ENCODE assay signal across 1 cellular context in the genomic region with DNA sequence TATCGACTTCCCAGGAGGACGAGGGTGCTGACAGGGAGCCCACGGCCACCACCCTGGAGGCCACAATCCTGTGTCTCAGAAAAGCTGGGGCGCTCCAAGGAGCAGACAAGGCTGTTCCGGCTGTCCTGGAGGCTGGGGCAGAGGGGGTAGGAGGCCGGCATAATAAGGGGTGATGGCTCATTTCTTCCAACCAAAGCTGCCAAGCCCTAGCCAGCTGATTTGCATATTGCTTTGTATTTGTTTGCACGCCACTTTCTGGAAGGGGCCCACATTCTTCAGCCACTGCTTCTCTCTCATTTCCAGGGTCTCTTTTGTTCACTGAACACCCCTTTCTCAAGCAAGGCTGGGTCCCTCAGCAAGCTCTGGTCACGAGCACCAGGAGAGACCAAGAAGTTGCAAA.
TF ChIP-seq lines count a peak whose summit lies in the region.

No MANE protein-coding gene starts in this region.

TF ChIP-seq in GM23338, 12 proteins besides CTCF, POLR2A, EP300 and RAD21 (continued from another document):
- TF ChIP-seq, protein P1, sequence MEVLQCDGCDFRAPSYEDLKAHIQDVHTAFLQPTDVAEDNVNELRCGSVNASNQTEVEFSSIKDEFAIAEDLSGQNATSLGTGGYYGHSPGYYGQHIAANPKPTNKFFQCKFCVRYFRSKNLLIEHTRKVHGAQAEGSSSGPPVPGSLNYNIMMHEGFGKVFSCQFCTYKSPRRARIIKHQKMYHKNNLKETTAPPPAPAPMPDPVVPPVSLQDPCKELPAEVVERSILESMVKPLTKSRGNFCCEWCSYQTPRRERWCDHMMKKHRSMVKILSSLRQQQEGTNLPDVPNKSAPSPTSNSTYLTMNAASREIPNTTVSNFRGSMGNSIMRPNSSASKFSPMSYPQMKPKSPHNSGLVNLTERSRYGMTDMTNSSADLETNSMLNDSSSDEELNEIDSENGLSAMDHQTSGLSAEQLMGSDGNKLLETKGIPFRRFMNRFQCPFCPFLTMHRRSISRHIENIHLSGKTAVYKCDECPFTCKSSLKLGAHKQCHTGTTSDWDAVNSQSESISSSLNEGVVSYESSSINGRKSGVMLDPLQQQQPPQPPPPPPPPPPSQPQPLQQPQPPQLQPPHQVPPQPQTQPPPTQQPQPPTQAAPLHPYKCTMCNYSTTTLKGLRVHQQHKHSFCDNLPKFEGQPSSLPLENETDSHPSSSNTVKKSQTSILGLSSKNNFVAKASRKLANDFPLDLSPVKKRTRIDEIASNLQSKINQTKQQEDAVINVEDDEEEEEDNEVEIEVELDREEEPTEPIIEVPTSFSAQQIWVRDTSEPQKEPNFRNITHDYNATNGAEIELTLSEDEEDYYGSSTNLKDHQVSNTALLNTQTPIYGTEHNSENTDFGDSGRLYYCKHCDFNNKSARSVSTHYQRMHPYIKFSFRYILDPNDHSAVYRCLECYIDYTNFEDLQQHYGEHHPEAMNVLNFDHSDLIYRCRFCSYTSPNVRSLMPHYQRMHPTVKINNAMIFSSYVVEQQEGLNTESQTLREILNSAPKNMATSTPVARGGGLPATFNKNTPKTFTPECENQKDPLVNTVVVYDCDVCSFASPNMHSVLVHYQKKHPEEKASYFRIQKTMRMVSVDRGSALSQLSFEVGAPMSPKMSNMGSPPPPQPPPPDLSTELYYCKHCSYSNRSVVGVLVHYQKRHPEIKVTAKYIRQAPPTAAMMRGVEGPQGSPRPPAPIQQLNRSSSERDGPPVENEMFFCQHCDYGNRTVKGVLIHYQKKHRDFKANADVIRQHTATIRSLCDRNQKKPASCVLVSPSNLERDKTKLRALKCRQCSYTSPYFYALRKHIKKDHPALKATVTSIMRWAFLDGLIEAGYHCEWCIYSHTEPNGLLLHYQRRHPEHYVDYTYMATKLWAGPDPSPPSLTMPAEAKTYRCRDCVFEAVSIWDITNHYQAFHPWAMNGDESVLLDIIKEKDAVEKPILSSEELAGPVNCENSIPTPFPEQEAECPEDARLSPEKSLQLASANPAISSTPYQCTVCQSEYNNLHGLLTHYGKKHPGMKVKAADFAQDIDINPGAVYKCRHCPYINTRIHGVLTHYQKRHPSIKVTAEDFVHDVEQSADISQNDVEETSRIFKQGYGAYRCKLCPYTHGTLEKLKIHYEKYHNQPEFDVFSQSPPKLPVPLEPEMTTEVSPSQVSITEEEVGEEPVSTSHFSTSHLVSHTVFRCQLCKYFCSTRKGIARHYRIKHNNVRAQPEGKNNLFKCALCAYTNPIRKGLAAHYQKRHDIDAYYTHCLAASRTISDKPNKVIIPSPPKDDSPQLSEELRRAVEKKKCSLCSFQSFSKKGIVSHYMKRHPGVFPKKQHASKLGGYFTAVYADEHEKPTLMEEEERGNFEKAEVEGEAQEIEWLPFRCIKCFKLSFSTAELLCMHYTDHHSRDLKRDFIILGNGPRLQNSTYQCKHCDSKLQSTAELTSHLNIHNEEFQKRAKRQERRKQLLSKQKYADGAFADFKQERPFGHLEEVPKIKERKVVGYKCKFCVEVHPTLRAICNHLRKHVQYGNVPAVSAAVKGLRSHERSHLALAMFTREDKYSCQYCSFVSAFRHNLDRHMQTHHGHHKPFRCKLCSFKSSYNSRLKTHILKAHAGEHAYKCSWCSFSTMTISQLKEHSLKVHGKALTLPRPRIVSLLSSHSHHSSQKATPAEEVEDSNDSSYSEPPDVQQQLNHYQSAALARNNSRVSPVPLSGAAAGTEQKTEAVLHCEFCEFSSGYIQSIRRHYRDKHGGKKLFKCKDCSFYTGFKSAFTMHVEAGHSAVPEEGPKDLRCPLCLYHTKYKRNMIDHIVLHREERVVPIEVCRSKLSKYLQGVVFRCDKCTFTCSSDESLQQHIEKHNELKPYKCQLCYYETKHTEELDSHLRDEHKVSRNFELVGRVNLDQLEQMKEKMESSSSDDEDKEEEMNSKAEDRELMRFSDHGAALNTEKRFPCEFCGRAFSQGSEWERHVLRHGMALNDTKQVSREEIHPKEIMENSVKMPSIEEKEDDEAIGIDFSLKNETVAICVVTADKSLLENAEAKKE (CRISPR knock-in tag; IDR thresholded peaks at IDR 0.05) = no peak
- TF ChIP-seq CREB1 (CRISPR knock-in tag; IDR thresholded peaks at IDR 0.05; ENCODE audit: low read depth) (no peak), ZNF114 (CRISPR knock-in tag; IDR thresholded peaks at IDR 0.05) (no peak), POLR2AphosphoS5 (IDR thresholded peaks at IDR 0.05; ENCODE audit: low read depth) (no peak), EZH2 (IDR thresholded peaks at IDR 0.05; ENCODE audit: low read depth, unreplicated experiment) (no peak), ZNF331 (CRISPR knock-in tag; IDR thresholded peaks at IDR 0.05; ENCODE audit: low read depth) (no peak), JUNB (IDR thresholded peaks at IDR 0.05; ENCODE audit: unreplicated experiment) (no peak)
- TF ChIP-seq, protein P2, sequence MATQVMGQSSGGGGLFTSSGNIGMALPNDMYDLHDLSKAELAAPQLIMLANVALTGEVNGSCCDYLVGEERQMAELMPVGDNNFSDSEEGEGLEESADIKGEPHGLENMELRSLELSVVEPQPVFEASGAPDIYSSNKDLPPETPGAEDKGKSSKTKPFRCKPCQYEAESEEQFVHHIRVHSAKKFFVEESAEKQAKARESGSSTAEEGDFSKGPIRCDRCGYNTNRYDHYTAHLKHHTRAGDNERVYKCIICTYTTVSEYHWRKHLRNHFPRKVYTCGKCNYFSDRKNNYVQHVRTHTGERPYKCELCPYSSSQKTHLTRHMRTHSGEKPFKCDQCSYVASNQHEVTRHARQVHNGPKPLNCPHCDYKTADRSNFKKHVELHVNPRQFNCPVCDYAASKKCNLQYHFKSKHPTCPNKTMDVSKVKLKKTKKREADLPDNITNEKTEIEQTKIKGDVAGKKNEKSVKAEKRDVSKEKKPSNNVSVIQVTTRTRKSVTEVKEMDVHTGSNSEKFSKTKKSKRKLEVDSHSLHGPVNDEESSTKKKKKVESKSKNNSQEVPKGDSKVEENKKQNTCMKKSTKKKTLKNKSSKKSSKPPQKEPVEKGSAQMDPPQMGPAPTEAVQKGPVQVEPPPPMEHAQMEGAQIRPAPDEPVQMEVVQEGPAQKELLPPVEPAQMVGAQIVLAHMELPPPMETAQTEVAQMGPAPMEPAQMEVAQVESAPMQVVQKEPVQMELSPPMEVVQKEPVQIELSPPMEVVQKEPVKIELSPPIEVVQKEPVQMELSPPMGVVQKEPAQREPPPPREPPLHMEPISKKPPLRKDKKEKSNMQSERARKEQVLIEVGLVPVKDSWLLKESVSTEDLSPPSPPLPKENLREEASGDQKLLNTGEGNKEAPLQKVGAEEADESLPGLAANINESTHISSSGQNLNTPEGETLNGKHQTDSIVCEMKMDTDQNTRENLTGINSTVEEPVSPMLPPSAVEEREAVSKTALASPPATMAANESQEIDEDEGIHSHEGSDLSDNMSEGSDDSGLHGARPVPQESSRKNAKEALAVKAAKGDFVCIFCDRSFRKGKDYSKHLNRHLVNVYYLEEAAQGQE (IDR thresholded peaks at IDR 0.05; ENCODE audit: unreplicated experiment) = no peak
